ENCODE assay signal across 26 cellular contexts in genomic region chr1:26357121-26357602, GRCh38. TPM values are rescaled to one million over a fixed set of nuclear protein-coding genes. Genes with fewer than 3 reads are reported as not detected.
A peak's percentile ranks its signal among the peaks of the same experiment; 100 is the strongest.
DNase-seq lines count a peak whose midpoint lies in the region; ATAC-seq, FAIRE-seq and TF ChIP-seq lines count a peak whose summit lies in the region.
"Had no signal": no experiment of that assay in that cellular context is flagged by ENCODE, and none has a peak within 500 bp of the region (broad histone marks: within the 10 kb centered on the region; RNA-seq: fewer than 3 reads in every experiment).

No MANE protein-coding gene starts in this region.

- FAIRE-seq in A549 (lab: Jason Lieb, UNC), result no peak
- FAIRE-seq: GM12891 had no signal

- H3K4me3 ChIP-seq in A549 (no peak overlapping the region), coronary artery (no peak overlapping the region), mucosa of rectum (ENCODE audit: low read length in 2 of 2) (no peak overlapping the region)
- H3K4me3 ChIP-seq: smooth muscle cell had no signal

- CTCF ChIA-PET in A549 (lab: Yijun Ruan, JAX), result interaction anchor here (1.0 to 2.0 kb wide), 2 partner anchors 8 to 34 kb away, joined by 3 to 5 read pairs; no protein-coding TSS in a partner anchor

- POLR2A ChIA-PET in A549 (lab: Yijun Ruan, JAX), result no interaction called here

- peak overlapping the region; percentile 14; the same call in 1 of the 3 replicates for H3K4me2 ChIP-seq in A549
- H3K4me2 ChIP-seq: smooth muscle cell had no signal

- no peak for TF ChIP-seq RAD21 in A549 (conservative IDR thresholded peaks at IDR 0.05 in 1 of 2, IDR thresholded peaks at IDR 0.05 in 1 of 2)

- ATAC-seq in A549, result no peak
- no peak for ATAC-seq in GM18520 (IDR thresholded peaks at IDR 0.05; ENCODE audit: unreplicated experiment)
- ATAC-seq: naive thymus-derived CD8-positive, alpha-beta T cell had no signal

- 100% methylated on average over 2 of the region's 10 CpGs for WGBS in A549 (ENCODE audit: missing lambda C conversion rate)

- no peak for TF ChIP-seq CTCF in A549 (IDR thresholded peaks at IDR 0.05)
- no peak for TF ChIP-seq CTCF in coronary artery (IDR thresholded peaks at IDR 0.05)

- H3K27me3 ChIP-seq in mucosa of rectum (ENCODE audit: control insufficient read depth in 2 of 2, insufficient read depth in 2 of 2, low read length in 2 of 2), result peaks cover 13% of the 10 kb centered on the region in 2 donors

- H3K9me3 ChIP-seq in A549 (no peaks in the 10 kb centered on the region), mucosa of rectum (ENCODE audit: control insufficient read depth in 2 of 2, low read length in 2 of 2) (no peaks in the 10 kb centered on the region)

- H3K27ac ChIP-seq in A549, result peak overlapping the region; percentile 24 to 73; a peak in 3 of 6 replicates
- H3K27ac ChIP-seq in coronary artery, result no peak overlapping the region
- H3K27ac ChIP-seq in mucosa of rectum (ENCODE audit: low read depth in 2 of 2, low read length in 2 of 2), result peak overlapping the region; percentile 72 to 88
- H3K27ac ChIP-seq: VCaP had no signal

- TF ChIP-seq POLR2A in A549 (IDR thresholded peaks at IDR 0.05; ENCODE audit: low read length), result no peak

- peak overlapping the region; percentile 32 to 46 for H3K9ac ChIP-seq in mucosa of rectum (ENCODE audit: low read depth in 1 of 2, low read length in 2 of 2)

- DNase-seq in A549 (ENCODE audit: low read depth in 1 of 2, low spot score in 1 of 2) (no peak), LoVo (ENCODE audit: low spot score) (peak; percentile 71), coronary artery (ENCODE audit: low spot score) (peak; percentile 54), foreskin melanocyte (no peak), EL (no peak)
- no peak for DNase-seq in stimulated activated CD8-positive, alpha-beta memory T cell treated with anti-CD3 and anti-CD28 coated beads, Interleukin-4, amount 100 ng/mL, for 48 hours
- DNase-seq: ACHN; activated CD4-positive, alpha-beta T cell treated with anti-CD3 and anti-CD28 coated beads, Interleukin-2, amount 50 U/mL, for 48 hours; activated naive CD4-positive, alpha-beta T cell treated with Interleukin-2 at 50 U/mL for 16 hours; anterior cingulate cortex; cerebellar nuclear complex; DMS 273 treated with DMSO at 0.1 percent for 48 hours; effector CD8-positive, alpha-beta T cell; Karpas-422; naive thymus-derived CD8-positive, alpha-beta T cell; NCI-H1105 treated with DMSO at 0.1 percent for 48 hours; NCI-H2107; NCI-H526; SHP77 treated with DMSO at 0.1 percent for 48 hours; stimulated activated CD4-positive, alpha-beta T cell treated with anti-CD3 and anti-CD28 coated beads, Interleukin-4, amount 100 ng/mL, for 1 hour had no signal

- no peak for TF ChIP-seq EP300 in A549 (IDR thresholded peaks at IDR 0.05)

- H3K36me3 ChIP-seq in mucosa of rectum (ENCODE audit: control insufficient read depth in 2 of 2, insufficient read depth in 2 of 2, low read length in 2 of 2), result no peaks in the 10 kb centered on the region

- H3K4me1 ChIP-seq in A549, result peaks cover 45% of the 10 kb centered on the region
- peaks cover 53 to 67% of the 10 kb centered on the region in 2 donors for H3K4me1 ChIP-seq in mucosa of rectum (ENCODE audit: control insufficient read depth in 2 of 2, insufficient read depth in 2 of 2, low read length in 2 of 2)

TF ChIP-seq in A549, 52 proteins besides CTCF, POLR2A, EP300 and RAD21:
- TF ChIP-seq PHF8 (IDR thresholded peaks at IDR 0.05; ENCODE audit: borderline replicate concordance, low read depth), result no peak
- TF ChIP-seq RCOR1 (IDR thresholded peaks at IDR 0.05; ENCODE audit: low read depth, low read length), result no peak
- TF ChIP-seq KDM5A (IDR thresholded peaks at IDR 0.05), result no peak
- TF ChIP-seq POLR2AphosphoS2 (conservative IDR thresholded peaks at IDR 0.05; ENCODE audit: low read length), result no peak
- TF ChIP-seq ZC3H11A (IDR thresholded peaks at IDR 0.05), result no peak
- TF ChIP-seq FOXS1 (CRISPR knock-in tag; IDR thresholded peaks at IDR 0.05), result no peak
- no peak for TF ChIP-seq SREBF2 (IDR thresholded peaks at IDR 0.05)
- no peak for TF ChIP-seq REST (IDR thresholded peaks at IDR 0.05)
TF ChIP-seq in A549: peak in this region for 0.

RNA-seq across cellular contexts. Expression of gene CRYBG2, which starts 3.2 kb away (rescaled TPM):
- polyA plus RNA-seq in A549 (2011; rRNA removed) (0.67 and 1.1 TPM in 2 replicates), A549 (2017; fragmentation: RNase III; extraction: RNeasy Plus Mini Kit Qiagen cat#74134 plus additional on column Dnase treatment) (2.3 to 2.7 TPM (median 2.4 TPM) in 3 replicates)
- 2.0 and 2.1 TPM in 2 replicates for polyA plus RNA-seq in A549 (2012; cell fraction: cytosol; rRNA removed)
- polyA plus RNA-seq in A549 (2012; cell fraction: nucleus; rRNA removed), result 4.9 and 8.7 TPM in 2 replicates
- polyA minus RNA-seq in A549 (2011; rRNA and poly(A)+ RNA removed), result 2.0 and 3.8 TPM in 2 replicates
- polyA plus RNA-seq: CD14-positive monocyte had no signal

RNA-seq across cellular contexts. Expression of gene ZNF683, which starts 15.4 kb away (rescaled TPM):
- not detected in 2 replicates for polyA plus RNA-seq in A549 (2011; rRNA removed)
- not detected in 2 replicates for polyA plus RNA-seq in A549 (2012; cell fraction: cytosol; rRNA removed)
- polyA plus RNA-seq in A549 (2012; cell fraction: nucleus; rRNA removed), result not detected in 2 replicates
- not detected in 3 replicates for polyA plus RNA-seq in A549 (2017; fragmentation: RNase III; extraction: RNeasy Plus Mini Kit Qiagen cat#74134 plus additional on column Dnase treatment)
- polyA minus RNA-seq in A549 (2011; rRNA and poly(A)+ RNA removed), result not detected in 2 replicates
- polyA plus RNA-seq: CD14-positive monocyte, smooth muscle cell had no signal

RNA-seq across cellular contexts. Expression of gene CD52, which starts 39.4 kb away (rescaled TPM):
- not detected in 2 replicates for polyA plus RNA-seq in A549 (2011; rRNA removed)
- not detected in 2 replicates for polyA plus RNA-seq in A549 (2012; cell fraction: cytosol; rRNA removed)
- polyA plus RNA-seq in A549 (2012; cell fraction: nucleus; rRNA removed), result not detected in 2 replicates
- not detected in 3 replicates for polyA plus RNA-seq in A549 (2017; fragmentation: RNase III; extraction: RNeasy Plus Mini Kit Qiagen cat#74134 plus additional on column Dnase treatment)
- not detected in 2 replicates for polyA minus RNA-seq in A549 (2011; rRNA and poly(A)+ RNA removed)

RNA-seq across cellular contexts. Expression of gene UBXN11, which starts 50.7 kb away (rescaled TPM):
- polyA plus RNA-seq in A549 (2011; rRNA removed) (6.8 and 7.6 TPM in 2 replicates), A549 (2017; fragmentation: RNase III; extraction: RNeasy Plus Mini Kit Qiagen cat#74134 plus additional on column Dnase treatment) (10.6 to 12.7 TPM (median 10.8 TPM) in 3 replicates)
- polyA plus RNA-seq in A549 (2012; cell fraction: cytosol; rRNA removed), result 17.0 and 17.5 TPM in 2 replicates
- 104 and 106 TPM in 2 replicates for polyA plus RNA-seq in A549 (2012; cell fraction: nucleus; rRNA removed)
- 8.8 and 10.3 TPM in 2 replicates for polyA minus RNA-seq in A549 (2011; rRNA and poly(A)+ RNA removed)

RNA-seq across cellular contexts. Expression of gene LIN28A, which starts 53.5 kb away (rescaled TPM):
- polyA plus RNA-seq in A549 (2011; rRNA removed) (0.03 and 0.04 TPM in 2 replicates), A549 (2017; fragmentation: RNase III; extraction: RNeasy Plus Mini Kit Qiagen cat#74134 plus additional on column Dnase treatment) (0.03 TPM in 1 of 3 replicates, not detected in the others)
- polyA plus RNA-seq in A549 (2012; cell fraction: cytosol; rRNA removed), result not detected in 2 replicates
- polyA plus RNA-seq in A549 (2012; cell fraction: nucleus; rRNA removed), result 0.01 and 0.02 TPM in 2 replicates
- not detected in 2 replicates for polyA minus RNA-seq in A549 (2011; rRNA and poly(A)+ RNA removed)
- polyA plus RNA-seq: CD14-positive monocyte; naive thymus-derived CD8-positive, alpha-beta T cell had no signal

Comparison
In these comparisons a context has a peak if more than half of its experiments do, and no peak if none do; other contexts are left out.
1. DNase-seq: peak in LoVo (single experiment) and coronary artery (single experiment); none in A549 (0 of 2), foreskin melanocyte (single experiment), stimulated activated CD8-positive, alpha-beta memory T cell treated with anti-CD3 and anti-CD28 coated beads, Interleukin-4, amount 100 ng/mL, for 48 hours (single experiment) and EL (single experiment).
2. H3K27ac ChIP-seq: peak in A549 (2 of 2) and mucosa of rectum (2 of 2); none in coronary artery (0 of 2).